22 cellular contexts compared by ENCODE assay signal in the genomic region with DNA sequence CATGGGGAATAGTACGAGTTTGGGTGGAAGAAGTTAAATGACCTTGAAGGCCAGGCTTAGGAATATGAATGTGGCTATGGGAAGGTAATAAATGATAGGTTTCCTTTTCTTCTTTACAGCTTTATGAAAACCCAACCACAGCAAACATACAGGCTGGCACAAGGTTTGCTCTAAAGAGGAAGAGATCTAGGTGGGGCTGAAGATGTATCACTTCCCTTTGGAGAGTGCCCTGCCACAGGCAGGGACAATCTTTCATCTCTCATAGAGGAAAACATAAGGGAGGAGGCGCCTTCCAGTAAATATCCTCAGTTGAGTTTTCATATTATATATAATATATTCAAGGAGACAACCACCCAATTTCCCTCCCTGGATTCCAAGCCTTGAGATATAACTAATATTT.
"Had no signal": no experiment of that assay in that cellular context is flagged by ENCODE, and none has a peak within 500 bp of the region (broad histone marks: within the 10 kb centered on the region; RNA-seq: fewer than 3 reads in every experiment).

No MANE protein-coding gene starts in this region.

- FAIRE-seq: islet of Langerhans had no signal

- ATAC-seq: gastrocnemius medialis; heart right ventricle; natural killer cell; sciatic nerve; stimulated activated naive B cell treated with anti-CD40 and anti-IgM and Interleukin-4, amounts not matched to agents 10 μg/mL and 1 μg/mL and 100 μg/mL, for 72 hours; stimulated activated naive CD8-positive, alpha-beta T cell treated with anti-CD3 and anti-CD28 coated beads, Interleukin-15, amount 100 ng/mL, for 72 hours; upper lobe of right lung had no signal

- H3K4me3 ChIP-seq: coronary artery, esophagus muscularis mucosa, gastrocnemius medialis, heart right ventricle, spleen, testis, tibial nerve, upper lobe of right lung had no signal

- H3K4me1 ChIP-seq: esophagus muscularis mucosa, gastrocnemius medialis, heart right ventricle, spleen, testis, upper lobe of right lung had no signal

- H3K27me3 ChIP-seq: esophagus muscularis mucosa, gastrocnemius medialis, heart right ventricle, testis, tibial nerve, upper lobe of right lung had no signal

- H3K36me3 ChIP-seq: esophagus muscularis mucosa, gastrocnemius medialis, heart right ventricle, spleen, tibial nerve, upper lobe of right lung had no signal

- H3K9me3 ChIP-seq: esophagus muscularis mucosa, gastrocnemius medialis, heart right ventricle, spleen, testis, tibial nerve, upper lobe of right lung had no signal

- H3K27ac ChIP-seq: coronary artery, esophagus muscularis mucosa, gastrocnemius medialis, heart right ventricle, spleen, testis, tibial nerve, upper lobe of right lung had no signal

- DNase-seq: effector CD4-positive, alpha-beta T cell; endodermal cell; gastrocnemius medialis; heart right ventricle; hypothalamus; kidney glomerular epithelial cell; mammary epithelial cell; natural killer cell; posterior cingulate gyrus; spleen; stimulated activated CD4-positive, alpha-beta T cell treated with anti-CD3 and anti-CD28 coated beads, Interleukin-15, amount 100 ng/mL, for 24 hours; stimulated activated CD4-positive, alpha-beta T cell treated with anti-CD3 and anti-CD28 coated beads, Interleukin-1b, Interleukin-23, amount 100 ng/mL, for 48 hours; stimulated activated CD4-positive, alpha-beta T cell treated with anti-CD3 and anti-CD28 coated beads, Interleukin-4, amount 100 ng/mL, for 24 hours; stimulated activated naive B cell treated with anti-CD40 and anti-IgM and Interleukin-4, amounts not matched to agents 10 μg/mL and 1 μg/mL and 100 μg/mL, for 72 hours; stimulated activated naive CD8-positive, alpha-beta T cell treated with anti-CD3 and anti-CD28 coated beads, Interleukin-15, amount 100 ng/mL, for 72 hours; testis; upper lobe of right lung had no signal
